In the genomic region with DNA sequence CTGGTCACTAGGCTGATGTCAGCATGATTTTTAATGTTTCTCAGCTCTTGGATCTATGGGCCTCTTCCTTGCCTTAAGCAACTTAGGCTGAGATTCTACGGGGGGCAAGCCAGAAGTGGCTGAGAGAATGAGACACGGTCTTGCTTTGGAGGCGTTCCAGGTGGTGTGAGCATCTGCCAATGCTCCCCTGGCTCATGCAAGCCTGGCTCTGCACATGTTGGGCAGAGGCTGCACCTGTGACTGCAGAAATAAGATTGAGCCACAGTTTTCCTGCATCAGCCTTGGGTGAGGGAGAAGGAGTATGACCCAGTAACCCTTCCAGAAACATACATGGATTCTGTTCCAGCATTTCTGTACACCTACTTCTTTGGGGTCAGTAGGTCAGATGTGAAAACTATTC, we compare ENCODE assay signal across 33 cellular contexts. TPM values are rescaled to one million over a fixed set of nuclear protein-coding genes. Genes with fewer than 3 reads are reported as not detected.
"Had no signal": no experiment of that assay in that cellular context is flagged by ENCODE, and none has a peak within 500 bp of the region (broad histone marks: within the 10 kb centered on the region; RNA-seq: fewer than 3 reads in every experiment).

No MANE protein-coding gene starts in this region.

- H3K4me3 ChIP-seq: ascending aorta, coronary artery, dorsolateral prefrontal cortex, gastroesophageal sphincter, hepatocyte, neural progenitor cell, skin epidermis, tibial nerve had no signal

- FAIRE-seq: kidney had no signal

- DNase-seq: activated CD4-positive, alpha-beta T cell treated with anti-CD3 and anti-CD28 coated beads for 4 hours; activated CD4-positive, alpha-beta T cell treated with anti-CD3 and anti-CD28 coated beads, Interleukin-2, amount 50 U/mL, for 4 hours; activated CD8-positive, alpha-beta memory T cell treated with anti-CD3 and anti-CD28 coated beads for 24 hours; activated gamma-delta T cell; activated naive CD4-positive, alpha-beta T cell treated with anti-CD3 and anti-CD28 coated beads, Interleukin-2, amount 10 ng/mL, durations not matched to agents 7 days and 5 days; activated naive CD8-positive, alpha-beta T cell treated with anti-CD3 and anti-CD28 coated beads, Interleukin-2, amount 10 ng/mL, durations not matched to agents 7 days and 5 days; effector memory CD4-positive, alpha-beta T cell; kidney; left colon; midbrain; natural killer cell; right cardiac atrium; stimulated activated naive B cell treated with anti-CD40 and anti-IgM and Interleukin-4, amounts not matched to agents 10 μg/mL and 1 μg/mL and 100 μg/mL, for 72 hours; T-helper 1 cell had no signal

- H3K27me3 ChIP-seq: ascending aorta, neural progenitor cell, tibial nerve had no signal

- H3K36me3 Mint-ChIP-seq: activated naive CD4-positive, alpha-beta T cell treated with anti-CD3 and anti-CD28 coated beads, Interleukin-2, amount 10 ng/mL, durations not matched to agents 7 days and 5 days; activated naive CD8-positive, alpha-beta T cell treated with anti-CD3 and anti-CD28 coated beads, Interleukin-2, amount 10 ng/mL, durations not matched to agents 7 days and 5 days; brain; natural killer cell; neural progenitor cell; stimulated activated naive B cell treated with anti-CD40 and anti-IgM and Interleukin-4, amounts not matched to agents 10 μg/mL and 1 μg/mL and 100 μg/mL, for 72 hours had no signal

- H3K4me1 Mint-ChIP-seq: activated naive CD4-positive, alpha-beta T cell treated with anti-CD3 and anti-CD28 coated beads, Interleukin-2, amount 10 ng/mL, durations not matched to agents 7 days and 5 days; activated naive CD8-positive, alpha-beta T cell treated with anti-CD3 and anti-CD28 coated beads, Interleukin-2, amount 10 ng/mL, durations not matched to agents 7 days and 5 days; brain; natural killer cell; neural progenitor cell; stimulated activated naive B cell treated with anti-CD40 and anti-IgM and Interleukin-4, amounts not matched to agents 10 μg/mL and 1 μg/mL and 100 μg/mL, for 72 hours had no signal

- H3K27ac ChIP-seq: ascending aorta, coronary artery, dorsolateral prefrontal cortex, gastroesophageal sphincter, hepatocyte, neural progenitor cell, tibial nerve had no signal

- H3K36me3 ChIP-seq: ascending aorta, gastroesophageal sphincter, neural progenitor cell, tibial nerve had no signal

- H3K4me3 Mint-ChIP-seq: activated naive CD4-positive, alpha-beta T cell treated with anti-CD3 and anti-CD28 coated beads, Interleukin-2, amount 10 ng/mL, durations not matched to agents 7 days and 5 days; activated naive CD8-positive, alpha-beta T cell treated with anti-CD3 and anti-CD28 coated beads, Interleukin-2, amount 10 ng/mL, durations not matched to agents 7 days and 5 days; brain; natural killer cell; neural progenitor cell; stimulated activated naive B cell treated with anti-CD40 and anti-IgM and Interleukin-4, amounts not matched to agents 10 μg/mL and 1 μg/mL and 100 μg/mL, for 72 hours; T-helper 2 cell treated with Interferon-gamma antibody and Interleukin-4, amounts not matched to agents 5 μg/mL and 100 μg/mL, for 36 hours had no signal

- H3K4me1 ChIP-seq: ascending aorta, gastroesophageal sphincter, neural progenitor cell, tibial nerve had no signal

- H3K9me3 ChIP-seq: ascending aorta, gastroesophageal sphincter, tibial nerve had no signal

- H3K9me3 Mint-ChIP-seq: activated naive CD4-positive, alpha-beta T cell treated with anti-CD3 and anti-CD28 coated beads, Interleukin-2, amount 10 ng/mL, durations not matched to agents 7 days and 5 days; activated naive CD8-positive, alpha-beta T cell treated with anti-CD3 and anti-CD28 coated beads, Interleukin-2, amount 10 ng/mL, durations not matched to agents 7 days and 5 days; brain; natural killer cell; neural progenitor cell; stimulated activated naive B cell treated with anti-CD40 and anti-IgM and Interleukin-4, amounts not matched to agents 10 μg/mL and 1 μg/mL and 100 μg/mL, for 72 hours; T-helper 2 cell treated with Interferon-gamma antibody and Interleukin-4, amounts not matched to agents 5 μg/mL and 100 μg/mL, for 36 hours had no signal

- H3K27ac Mint-ChIP-seq: activated naive CD4-positive, alpha-beta T cell treated with anti-CD3 and anti-CD28 coated beads, Interleukin-2, amount 10 ng/mL, durations not matched to agents 7 days and 5 days; activated naive CD8-positive, alpha-beta T cell treated with anti-CD3 and anti-CD28 coated beads, Interleukin-2, amount 10 ng/mL, durations not matched to agents 7 days and 5 days; brain; natural killer cell; neural progenitor cell; stimulated activated naive B cell treated with anti-CD40 and anti-IgM and Interleukin-4, amounts not matched to agents 10 μg/mL and 1 μg/mL and 100 μg/mL, for 72 hours; T-helper 2 cell treated with Interferon-gamma antibody and Interleukin-4, amounts not matched to agents 5 μg/mL and 100 μg/mL, for 36 hours had no signal

RNA-seq across cellular contexts. Expression of a gene that starts 41.9 kb away (rescaled TPM):
- total RNA-seq: activated naive CD8-positive, alpha-beta T cell treated with anti-CD3 and anti-CD28 coated beads, Interleukin-2, amount 10 ng/mL, durations not matched to agents 7 days and 5 days; ascending aorta; cardiac septum; cerebellum; dorsolateral prefrontal cortex; fibroblast of lung; fibroblast of villous mesenchyme; gastroesophageal sphincter; hepatocyte; kidney; left colon; liver; natural killer cell; omental fat pad; right cardiac atrium; temporal lobe; tibial nerve; urinary bladder had no signal
- polyA plus RNA-seq: esophagus, fibroblast of lung, hepatocyte, liver, right cardiac atrium, urinary bladder had no signal
